1 cellular context compared by ENCODE assay signal in the genomic region with DNA sequence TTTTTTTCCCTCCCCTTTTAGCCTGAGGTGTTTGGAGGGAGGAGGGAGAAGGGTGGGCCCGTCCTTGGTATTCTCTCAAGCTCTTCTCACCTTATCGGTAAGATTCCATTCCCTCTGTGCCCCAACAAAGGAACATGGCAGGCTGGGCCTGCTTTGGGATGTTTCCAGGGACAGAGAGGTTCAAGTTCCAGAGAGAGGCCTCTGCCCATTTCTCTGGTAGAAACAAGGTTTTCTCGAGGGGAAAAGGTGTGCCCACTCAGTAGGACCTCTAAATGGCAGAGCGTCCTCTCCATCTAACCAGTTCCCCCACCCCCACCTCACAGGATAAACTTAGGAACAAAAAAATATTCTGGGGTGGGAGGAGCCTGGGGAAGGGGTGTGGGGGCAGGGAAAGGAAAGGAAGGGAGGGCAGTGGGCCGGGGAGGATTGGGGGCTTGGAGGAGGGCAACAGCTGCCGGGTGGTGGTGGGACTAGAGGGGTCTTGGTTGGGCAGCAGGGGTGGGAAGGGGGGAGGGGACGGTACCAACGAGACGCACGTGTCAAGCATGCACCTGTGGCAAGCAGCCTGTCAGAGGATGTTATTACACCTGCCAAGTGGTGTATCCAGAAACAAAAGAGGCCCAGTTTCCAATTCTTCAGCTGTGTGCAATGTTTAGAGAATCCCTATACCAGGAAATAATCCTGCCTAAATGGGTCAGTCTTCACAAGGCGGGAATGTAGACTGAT.
TF ChIP-seq lines count a peak whose summit lies in the region.

No MANE protein-coding gene starts in this region.

TF ChIP-seq in HepG2, 621 proteins besides CTCF, POLR2A, EP300 and RAD21 (continued from another document):
- TF ChIP-seq ZNF777 (CRISPR knock-in tag; IDR thresholded peaks at IDR 0.05) (no peak), HNRNPUL1 (IDR thresholded peaks at IDR 0.05; ENCODE audit: low read depth, low read length) (no peak), ZFY (CRISPR knock-in tag; IDR thresholded peaks at IDR 0.05) (no peak), ASH2L (IDR thresholded peaks at IDR 0.05; ENCODE audit: insufficient read length, low read depth, low read length) (peak; percentile 35), SMAD1 (CRISPR knock-in tag; IDR thresholded peaks at IDR 0.05; ENCODE audit: borderline replicate concordance, low read depth) (no peak), ZNF619 (CRISPR knock-in tag; IDR thresholded peaks at IDR 0.05) (no peak), ZNF546 (CRISPR knock-in tag; conservative IDR thresholded peaks at IDR 0.05) (no peak), ZNF224 (CRISPR knock-in tag; IDR thresholded peaks at IDR 0.05) (no peak), ZNF530 (CRISPR knock-in tag; IDR thresholded peaks at IDR 0.05; ENCODE audit: low read depth) (no peak), ZNF234 (CRISPR knock-in tag; conservative IDR thresholded peaks at IDR 0.05) (no peak), ZNF709 (CRISPR knock-in tag; IDR thresholded peaks at IDR 0.05) (peak; percentile 36; the same call in 1 of the 2 replicates), ZNF44 (CRISPR knock-in tag; IDR thresholded peaks at IDR 0.05) (no peak), HHEX (CRISPR knock-in tag; IDR thresholded peaks at IDR 0.05) (no peak), ZNF207 (IDR thresholded peaks at IDR 0.05; ENCODE audit: borderline replicate concordance) (no peak), NR1H2 (CRISPR knock-in tag; IDR thresholded peaks at IDR 0.05; ENCODE audit: borderline replicate concordance, low read depth) (no peak), ZNF878 (CRISPR knock-in tag; IDR thresholded peaks at IDR 0.05) (0 out of 2 replicates have a peak, but pooled peaks have one; percentile 31), NONO (IDR thresholded peaks at IDR 0.05) (no peak), NONO (CRISPR knock-in tag; conservative IDR thresholded peaks at IDR 0.05) (no peak), BORCS8-MEF2B (CRISPR knock-in tag; IDR thresholded peaks at IDR 0.05) (no peak), ZNF136 (CRISPR knock-in tag; IDR thresholded peaks at IDR 0.05; ENCODE audit: low read depth) (no peak), ZC3H13 (CRISPR knock-in tag; IDR thresholded peaks at IDR 0.05) (peak; percentile 97), AGO1 (IDR thresholded peaks at IDR 0.05; ENCODE audit: low read depth, low read length, poor library complexity, severe bottlenecking) (peak; percentile 57), CHD2 (IDR thresholded peaks at IDR 0.05; ENCODE audit: low read depth, low read length) (no peak)
- TF ChIP-seq, protein P1, sequence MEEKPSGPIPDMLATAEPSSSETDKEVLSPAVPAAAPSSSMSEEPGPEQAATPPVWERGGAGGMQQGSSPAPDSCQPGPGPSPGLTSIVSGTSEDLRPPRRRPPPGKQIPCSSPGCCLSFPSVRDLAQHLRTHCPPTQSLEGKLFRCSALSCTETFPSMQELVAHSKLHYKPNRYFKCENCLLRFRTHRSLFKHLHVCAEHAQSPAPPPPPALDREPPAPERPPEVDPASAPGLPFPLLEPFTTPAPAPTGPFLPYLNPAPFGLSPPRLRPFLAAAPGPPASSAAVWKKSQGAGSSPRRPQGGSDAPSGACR (CRISPR knock-in tag; IDR thresholded peaks at IDR 0.05), result no peak
TF ChIP-seq in HepG2: peak in this region for 65.
